16 cellular contexts compared by ENCODE assay signal in genomic region chr17:56603486-56604238, GRCh38. TPM values are rescaled to one million over a fixed set of nuclear protein-coding genes. Genes with fewer than 3 reads are reported as not detected.
"Had no signal": no experiment of that assay in that cellular context is flagged by ENCODE, and none has a peak within 500 bp of the region (broad histone marks: within the 10 kb centered on the region; RNA-seq: fewer than 3 reads in every experiment).

No MANE protein-coding gene starts in this region.

- H3K27me3 ChIP-seq: right atrium auricular region had no signal

- H3K27ac ChIP-seq: gastroesophageal sphincter, neutrophil, right atrium auricular region, SK-N-MC, upper lobe of left lung had no signal

- H3K36me3 Mint-ChIP-seq: brain; stimulated activated memory B cell treated with anti-CD40 and anti-IgM and Interleukin-4, amounts not matched to agents 10 μg/mL and 1 μg/mL and 100 μg/mL, for 72 hours had no signal

- H3K9me3 ChIP-seq: gastroesophageal sphincter, neutrophil, right atrium auricular region, upper lobe of left lung had no signal

- H3K4me3 Mint-ChIP-seq: brain; dendritic cell treated with granulocyte-macrophage colony-stimulating factor and Interleukin-4, amounts not matched to agents 40 ng/mL and 50 ng/mL, for 4 days; stimulated activated memory B cell treated with anti-CD40 and anti-IgM and Interleukin-4, amounts not matched to agents 10 μg/mL and 1 μg/mL and 100 μg/mL, for 72 hours; T-helper 17 cell had no signal

- H3K4me3 ChIP-seq: gastroesophageal sphincter, right atrium auricular region, SK-N-MC, upper lobe of left lung had no signal

- H3K36me3 ChIP-seq: gastroesophageal sphincter, neutrophil, right atrium auricular region, upper lobe of left lung had no signal

- FAIRE-seq: TTC549 had no signal

- DNase-seq: activated CD4-positive, alpha-beta T cell treated with anti-CD3 and anti-CD28 coated beads, Interleukin-2, amount 50 U/mL, for 1 hour; activated effector memory CD4-positive, alpha-beta T cell treated with Interleukin-2 at 50 U/mL for 16 hours; kidney glomerular epithelial cell; mesendoderm; posterior cingulate gyrus; T-helper 17 cell; upper lobe of left lung had no signal

- H3K4me1 Mint-ChIP-seq: stimulated activated memory B cell treated with anti-CD40 and anti-IgM and Interleukin-4, amounts not matched to agents 10 μg/mL and 1 μg/mL and 100 μg/mL, for 72 hours had no signal

- H3K4me1 ChIP-seq: gastroesophageal sphincter, right atrium auricular region, upper lobe of left lung had no signal

- H3K9me3 Mint-ChIP-seq: dendritic cell treated with granulocyte-macrophage colony-stimulating factor and Interleukin-4, amounts not matched to agents 40 ng/mL and 50 ng/mL, for 4 days; stimulated activated memory B cell treated with anti-CD40 and anti-IgM and Interleukin-4, amounts not matched to agents 10 μg/mL and 1 μg/mL and 100 μg/mL, for 72 hours had no signal

- H3K27ac Mint-ChIP-seq: dendritic cell treated with granulocyte-macrophage colony-stimulating factor and Interleukin-4, amounts not matched to agents 40 ng/mL and 50 ng/mL, for 4 days; stimulated activated memory B cell treated with anti-CD40 and anti-IgM and Interleukin-4, amounts not matched to agents 10 μg/mL and 1 μg/mL and 100 μg/mL, for 72 hours had no signal

RNA-seq across cellular contexts. Expression of gene NOG, which starts 10.2 kb away (rescaled TPM):
- polyA plus RNA-seq: liver had no signal
